ENCODE assay signal across 1 cellular context in the genomic region with DNA sequence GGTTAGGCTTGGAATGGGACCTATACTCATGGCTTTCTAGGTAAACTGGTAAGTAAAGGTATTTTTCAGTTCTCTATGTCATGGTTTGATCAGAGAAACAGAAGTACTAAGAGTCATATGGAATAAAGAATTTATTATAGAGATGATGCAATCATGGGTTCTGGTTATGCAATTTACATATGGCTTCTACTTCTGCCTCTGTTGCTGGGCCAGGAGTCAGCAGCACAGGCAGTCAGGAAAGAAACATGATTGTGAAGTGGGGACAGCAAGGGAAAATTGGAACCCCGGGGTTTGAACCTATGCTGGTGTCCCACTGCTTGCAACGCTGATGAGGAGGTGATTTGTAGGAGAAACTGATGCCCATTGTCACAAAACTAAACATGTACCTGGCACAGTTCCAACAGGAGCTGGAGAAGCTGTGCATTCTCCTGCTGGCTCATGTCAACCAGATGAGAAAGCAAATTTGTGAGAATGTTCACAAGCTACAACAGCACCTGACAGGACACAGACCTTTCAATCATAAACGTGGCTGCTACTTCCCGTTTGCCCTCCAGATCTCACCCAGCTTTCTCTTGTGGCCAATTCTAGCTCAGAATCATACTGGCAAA.
TF ChIP-seq lines count a peak whose summit lies in the region.

No MANE protein-coding gene starts in this region.

TF ChIP-seq in HepG2, 621 proteins besides CTCF, POLR2A, EP300 and RAD21:
- TF ChIP-seq NCOR1 (IDR thresholded peaks at IDR 0.05; ENCODE audit: borderline replicate concordance, low read length) (no peak), CBFB (CRISPR knock-in tag; IDR thresholded peaks at IDR 0.05) (no peak), ZNF841 (CRISPR knock-in tag; IDR thresholded peaks at IDR 0.05; ENCODE audit: borderline replicate concordance) (no peak), STAG1 (CRISPR knock-in tag; IDR thresholded peaks at IDR 0.05) (no peak), TARDBP (CRISPR knock-in tag; IDR thresholded peaks at IDR 0.05) (no peak), AKAP8 (CRISPR knock-in tag; IDR thresholded peaks at IDR 0.05) (no peak), SMARCE1 (IDR thresholded peaks at IDR 0.05; ENCODE audit: borderline replicate concordance) (no peak), ZNF670 (CRISPR knock-in tag; IDR thresholded peaks at IDR 0.05; ENCODE audit: borderline replicate concordance) (no peak), CEBPG (CRISPR knock-in tag; IDR thresholded peaks at IDR 0.05) (peak; percentile 43; the same call in 1 of the 2 replicates), MTA3 (CRISPR knock-in tag; IDR thresholded peaks at IDR 0.05) (no peak), NFATC3 (CRISPR knock-in tag; IDR thresholded peaks at IDR 0.05) (no peak), KAT2B (IDR thresholded peaks at IDR 0.05; ENCODE audit: borderline replicate concordance, low read depth, low read length) (no peak), ELF1 (CRISPR knock-in tag; IDR thresholded peaks at IDR 0.05) (no peak), ZNF24 (IDR thresholded peaks at IDR 0.05) (no peak), NR2F6 (IDR thresholded peaks at IDR 0.05) (no peak), NR2F6 (CRISPR knock-in tag; IDR thresholded peaks at IDR 0.05) (no peak), ATF7 (IDR thresholded peaks at IDR 0.05) (peak; percentile 71), ATF7 (CRISPR knock-in tag; IDR thresholded peaks at IDR 0.05) (no peak), NPAS2 (CRISPR knock-in tag; IDR thresholded peaks at IDR 0.05; ENCODE audit: borderline replicate concordance) (no peak), RELA (CRISPR knock-in tag; IDR thresholded peaks at IDR 0.05) (no peak), CEBPB (IDR thresholded peaks at IDR 0.05; ENCODE audit: borderline replicate concordance, low read depth, low read length) (peak; percentile 83), ZNF30 (CRISPR knock-in tag; IDR thresholded peaks at IDR 0.05) (no peak), ZNF232 (CRISPR knock-in tag; IDR thresholded peaks at IDR 0.05; ENCODE audit: borderline replicate concordance) (no peak)
- TF ChIP-seq, protein P1, sequence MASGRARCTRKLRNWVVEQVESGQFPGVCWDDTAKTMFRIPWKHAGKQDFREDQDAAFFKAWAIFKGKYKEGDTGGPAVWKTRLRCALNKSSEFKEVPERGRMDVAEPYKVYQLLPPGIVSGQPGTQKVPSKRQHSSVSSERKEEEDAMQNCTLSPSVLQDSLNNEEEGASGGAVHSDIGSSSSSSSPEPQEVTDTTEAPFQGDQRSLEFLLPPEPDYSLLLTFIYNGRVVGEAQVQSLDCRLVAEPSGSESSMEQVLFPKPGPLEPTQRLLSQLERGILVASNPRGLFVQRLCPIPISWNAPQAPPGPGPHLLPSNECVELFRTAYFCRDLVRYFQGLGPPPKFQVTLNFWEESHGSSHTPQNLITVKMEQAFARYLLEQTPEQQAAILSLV (CRISPR knock-in tag; IDR thresholded peaks at IDR 0.05; ENCODE audit: borderline replicate concordance): no peak
- TF ChIP-seq, protein P2, sequence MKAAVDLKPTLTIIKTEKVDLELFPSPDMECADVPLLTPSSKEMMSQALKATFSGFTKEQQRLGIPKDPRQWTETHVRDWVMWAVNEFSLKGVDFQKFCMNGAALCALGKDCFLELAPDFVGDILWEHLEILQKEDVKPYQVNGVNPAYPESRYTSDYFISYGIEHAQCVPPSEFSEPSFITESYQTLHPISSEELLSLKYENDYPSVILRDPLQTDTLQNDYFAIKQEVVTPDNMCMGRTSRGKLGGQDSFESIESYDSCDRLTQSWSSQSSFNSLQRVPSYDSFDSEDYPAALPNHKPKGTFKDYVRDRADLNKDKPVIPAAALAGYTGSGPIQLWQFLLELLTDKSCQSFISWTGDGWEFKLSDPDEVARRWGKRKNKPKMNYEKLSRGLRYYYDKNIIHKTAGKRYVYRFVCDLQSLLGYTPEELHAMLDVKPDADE (CRISPR knock-in tag; IDR thresholded peaks at IDR 0.05): no peak
- TF ChIP-seq, protein P3, sequence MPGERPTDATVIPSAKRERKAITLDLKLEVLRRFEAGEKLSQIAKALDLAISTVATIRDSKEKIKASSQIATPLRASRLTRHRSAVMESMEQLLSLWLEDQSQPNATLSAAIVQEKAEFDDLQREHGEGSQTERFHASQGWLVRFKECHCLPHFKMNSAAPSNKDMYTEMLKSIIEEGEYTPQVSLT (CRISPR knock-in tag; IDR thresholded peaks at IDR 0.05; ENCODE audit: borderline replicate concordance, low read depth): no peak
- TF ChIP-seq, protein P4, sequence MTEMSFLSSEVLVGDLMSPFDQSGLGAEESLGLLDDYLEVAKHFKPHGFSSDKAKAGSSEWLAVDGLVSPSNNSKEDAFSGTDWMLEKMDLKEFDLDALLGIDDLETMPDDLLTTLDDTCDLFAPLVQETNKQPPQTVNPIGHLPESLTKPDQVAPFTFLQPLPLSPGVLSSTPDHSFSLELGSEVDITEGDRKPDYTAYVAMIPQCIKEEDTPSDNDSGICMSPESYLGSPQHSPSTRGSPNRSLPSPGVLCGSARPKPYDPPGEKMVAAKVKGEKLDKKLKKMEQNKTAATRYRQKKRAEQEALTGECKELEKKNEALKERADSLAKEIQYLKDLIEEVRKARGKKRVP (CRISPR knock-in tag; IDR thresholded peaks at IDR 0.05): peak in 1 of 2 experiments; percentile 55; a peak in 1 of 4 replicates
- TF ChIP-seq, protein P5, sequence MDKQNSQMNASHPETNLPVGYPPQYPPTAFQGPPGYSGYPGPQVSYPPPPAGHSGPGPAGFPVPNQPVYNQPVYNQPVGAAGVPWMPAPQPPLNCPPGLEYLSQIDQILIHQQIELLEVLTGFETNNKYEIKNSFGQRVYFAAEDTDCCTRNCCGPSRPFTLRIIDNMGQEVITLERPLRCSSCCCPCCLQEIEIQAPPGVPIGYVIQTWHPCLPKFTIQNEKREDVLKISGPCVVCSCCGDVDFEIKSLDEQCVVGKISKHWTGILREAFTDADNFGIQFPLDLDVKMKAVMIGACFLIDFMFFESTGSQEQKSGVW (CRISPR knock-in tag; IDR thresholded peaks at IDR 0.05; ENCODE audit: borderline replicate concordance): no peak
